Comparison of ENCODE assay signal across 25 cellular contexts in genomic region chr5:69038539-69038938, GRCh38. TPM values are rescaled to one million over a fixed set of nuclear protein-coding genes. Genes with fewer than 3 reads are reported as not detected.
DNase-seq lines count a peak whose midpoint lies in the region; ATAC-seq, FAIRE-seq and TF ChIP-seq lines count a peak whose summit lies in the region.
"Had no signal": no experiment of that assay in that cellular context is flagged by ENCODE, and none has a peak within 500 bp of the region (broad histone marks: within the 10 kb centered on the region; RNA-seq: fewer than 3 reads in every experiment).

No MANE protein-coding gene starts in this region.

- BruUV-seq in HepG2 (replicated peaks; lab: Mats Ljungman, UMichigan) = no TSS peak

- TF ChIP-seq CTCF in HepG2 (CRISPR knock-in tag; IDR thresholded peaks at IDR 0.05) (peak; percentile 23), right lobe of liver (IDR thresholded peaks at IDR 0.05) (no peak)

- H3K9ac ChIP-seq in HepG2 (ENCODE audit: insufficient read depth, low read depth, low read length) = no peak overlapping the region
- H3K9ac ChIP-seq: BLaER1 had no signal

- WGBS in HepG2 (ENCODE audit: low lambda C conversion rate) = 11% methylated on average over 6 of the region's 8 CpGs
- WGBS in right lobe of liver (ENCODE audit: insufficient coverage, low coverage, low lambda C conversion rate, missing lambda C conversion rate) = 86% methylated on average over 6 of the region's 8 CpGs

- H3K4me1 ChIP-seq in HepG2 (ENCODE audit: insufficient read depth, low read length) (peaks cover 16% of the 10 kb centered on the region), right lobe of liver (peaks cover 0 to 3% (median 0%) of the 10 kb centered on the region in 4 donors)
- H3K4me1 ChIP-seq: BLaER1 had no signal

- no peak for FAIRE-seq in HepG2 (lab: Jason Lieb, UNC)
- FAIRE-seq: A204.1, GM12878, GM12892, GM18507 had no signal

- peak overlapping the region in 2 of 3 experiments; percentile 15 to 55; a peak in 3 of 6 replicates for H3K4me3 ChIP-seq in HepG2 (replicated peaks in 1 of 3; ENCODE audit: insufficient read depth in 1 of 3, low read depth in 2 of 3, low read length in 3 of 3)
- no peak overlapping the region for H3K4me3 ChIP-seq in right lobe of liver
- H3K4me3 ChIP-seq: BLaER1, GM12878 had no signal

- H3K36me3 ChIP-seq in HepG2 (replicated peaks in 1 of 2; ENCODE audit: control insufficient read depth in 1 of 2, insufficient read depth in 2 of 2, low read length in 2 of 2) (no peaks in the 10 kb centered on the region), right lobe of liver (no peaks in the 10 kb centered on the region)
- H3K36me3 ChIP-seq: BE2C, BLaER1 had no signal

- H4K20me1 ChIP-seq in HepG2 (ENCODE audit: insufficient read depth, low read length) = no peaks in the 10 kb centered on the region
- H4K20me1 ChIP-seq: BLaER1 had no signal

- no peak for TF ChIP-seq RAD21 in HepG2 (CRISPR knock-in tag; IDR thresholded peaks at IDR 0.05)

- CTCF ChIA-PET in HepG2 (lab: Yijun Ruan, JAX; ENCODE audit: low intra/inter-chr PET ratio, low total read pairs) = no interaction called here

- in situ Hi-C loops in HepG2 (cut with HindIII; ENCODE audit: extremely low pct_ligation_motif_present, low pct_unique_long_range_greater_than_20kb) = no loop called here

- H3K27ac ChIP-seq in HepG2 (ENCODE audit: extremely low read length, insufficient read depth, low read length) = no peak overlapping the region
- H3K27ac ChIP-seq in right lobe of liver = no peak overlapping the region
- H3K27ac ChIP-seq: BLaER1 had no signal

- peak overlapping the region; percentile 83 for H3K4me2 ChIP-seq in HepG2 (ENCODE audit: low read depth, low read length)
- H3K4me2 ChIP-seq: BLaER1 had no signal

- TF ChIP-seq EP300 in HepG2 (IDR thresholded peaks at IDR 0.05; ENCODE audit: low read depth in 2 of 2, low read length in 2 of 2) (no peak), HepG2 (CRISPR knock-in tag; IDR thresholded peaks at IDR 0.05; ENCODE audit: borderline replicate concordance) (no peak)

- H3K9me3 ChIP-seq in HepG2 (ENCODE audit: low read length) (no peaks in the 10 kb centered on the region), right lobe of liver (no peaks in the 10 kb centered on the region)
- H3K9me3 ChIP-seq: BE2C, BLaER1 had no signal

- POLR2A ChIA-PET in HepG2 (lab: Yijun Ruan, JAX) = interaction anchor here (1.0 kb wide), 1 partner anchor 12 kb away, joined by 3 read pairs; no protein-coding TSS in a partner anchor

- H2AFZ ChIP-seq in HepG2 (ENCODE audit: low read length) = peak overlapping the region; percentile 95

- peak; percentile 21 for DNase-seq in HepG2 (ENCODE audit: low spot score)
- no peak for DNase-seq in right lobe of liver
- DNase-seq in MV-4-11 (lab: John Stamatoyannopoulos, UW) = peak; percentile 34
- no peak for DNase-seq in amygdala (lab: John Stamatoyannopoulos, UW)
- DNase-seq: 8988T; ACHN; BE2C; C1 segment of cervical spinal cord; CD4-positive, alpha-beta memory T cell; CD4-positive, CD25-positive, alpha-beta regulatory T cell; CD8-positive, alpha-beta memory T cell; COR-L47; DMS 273 treated with DMSO at 0.1 percent for 48 hours; DMS153; DMS53; DMS79; DND-41; EL; GDM1 had no signal

- intact Hi-C loops in HepG2 (cut with micrococcal nuclease; ENCODE audit: unreplicated experiment) = no loop called here
- intact Hi-C loops in right lobe of liver (cut with DNase I) = no loop called here

- no peaks in the 10 kb centered on the region for H3K27me3 ChIP-seq in HepG2 (ENCODE audit: control insufficient read depth in 1 of 2, insufficient read depth in 2 of 2, low read length in 2 of 2)
- no peaks in the 10 kb centered on the region for H3K27me3 ChIP-seq in right lobe of liver
- H3K27me3 ChIP-seq: BE2C, BLaER1 had no signal

- ATAC-seq in HepG2 (peak; percentile 81), right lobe of liver (no peak), GM21390 (IDR thresholded peaks at IDR 0.05; ENCODE audit: unreplicated experiment) (no peak)
- ATAC-seq: GM12878 had no signal

- H3K79me2 ChIP-seq in HepG2 (ENCODE audit: insufficient read depth, low read length) = no peaks in the 10 kb centered on the region

- TF ChIP-seq POLR2A in HepG2 (IDR thresholded peaks at IDR 0.05; ENCODE audit: insufficient read depth in 1 of 2, low read depth in 2 of 2, low read length in 2 of 2) (no peak), right lobe of liver (IDR thresholded peaks at IDR 0.05) (no peak)

TF ChIP-seq in HepG2, 621 proteins besides CTCF, POLR2A, EP300 and RAD21 (continues in another document):
- TF ChIP-seq ZNF552 (CRISPR knock-in tag; IDR thresholded peaks at IDR 0.05; ENCODE audit: borderline replicate concordance) (no peak), ZNF776 (CRISPR knock-in tag; IDR thresholded peaks at IDR 0.05) (no peak), ZFP37 (CRISPR knock-in tag; IDR thresholded peaks at IDR 0.05; ENCODE audit: borderline replicate concordance) (no peak), MYNN (CRISPR knock-in tag; IDR thresholded peaks at IDR 0.05; ENCODE audit: low read depth) (no peak), CEBPB (IDR thresholded peaks at IDR 0.05; ENCODE audit: borderline replicate concordance, low read depth, low read length) (peak; percentile 54; the same call in 1 of the 2 replicates), SCMH1 (CRISPR knock-in tag; IDR thresholded peaks at IDR 0.05; ENCODE audit: borderline replicate concordance) (no peak), ZNF292 (CRISPR knock-in tag; IDR thresholded peaks at IDR 0.05; ENCODE audit: borderline replicate concordance, low read depth) (0 out of 2 replicates have a peak, but pooled peaks have one; percentile 27), ZNF580 (CRISPR knock-in tag; IDR thresholded peaks at IDR 0.05; ENCODE audit: borderline replicate concordance, low read depth) (no peak), ZNF556 (CRISPR knock-in tag; IDR thresholded peaks at IDR 0.05; ENCODE audit: borderline replicate concordance) (no peak), SMC3 (IDR thresholded peaks at IDR 0.05; ENCODE audit: low read length) (no peak)

RNA-seq across cellular contexts. Expression of gene SLC30A5, which starts 55.3 kb away (rescaled TPM):
- total RNA-seq in HepG2 (2016; rRNA removed; fragmentation: Illumina TruSeq; extraction: Trizol) = 38.0 and 53.6 TPM in 2 replicates
- 31.6 and 34.5 TPM in 2 replicates for total RNA-seq in HepG2 (2016; cell fraction: cytosol; rRNA removed; fragmentation: Illumina TruSeq; extraction: Trizol; ENCODE audit: low read depth)
- total RNA-seq in HepG2 (2016; cell fraction: insoluble cytoplasmic fraction; rRNA removed; fragmentation: Illumina TruSeq; extraction: Trizol) = 30.3 and 45.5 TPM in 2 replicates
- total RNA-seq in HepG2 (2016; cell fraction: membrane; rRNA removed; fragmentation: Illumina TruSeq; extraction: Trizol) = 49.5 and 53.4 TPM in 2 replicates
- total RNA-seq in HepG2 (2016; cell fraction: nucleus; rRNA removed; fragmentation: Illumina TruSeq; extraction: Trizol) = 45.0 and 49.8 TPM in 2 replicates
- 40.7 and 46.0 TPM in 2 replicates for polyA plus RNA-seq in HepG2 (2011; rRNA removed)
- polyA plus RNA-seq in HepG2 (2011; cell fraction: cytosol; rRNA removed) = 20.8 and 26.3 TPM in 2 replicates
- 12.8 and 20.0 TPM in 2 replicates for polyA plus RNA-seq in HepG2 (2011; cell fraction: nucleus; rRNA removed)
- polyA plus RNA-seq in HepG2 (2012) = 20.2 and 28.1 TPM in 2 replicates
- 41.7 and 42.9 TPM in 2 replicates for polyA plus RNA-seq in HepG2 (2016; cell fraction: cytosol; fragmentation: Illumina TruSeq; extraction: Trizol; ENCODE audit: low read depth)
- polyA plus RNA-seq in HepG2 (2016; cell fraction: insoluble cytoplasmic fraction; fragmentation: Illumina TruSeq; extraction: Trizol; ENCODE audit: low read depth) = 33.4 and 37.3 TPM in 2 replicates
- 52.5 and 54.7 TPM in 2 replicates for polyA plus RNA-seq in HepG2 (2016; cell fraction: membrane; fragmentation: Illumina TruSeq; extraction: Trizol; ENCODE audit: low read depth)
- polyA plus RNA-seq in HepG2 (2016; cell fraction: nucleus; fragmentation: Illumina TruSeq; extraction: Trizol; ENCODE audit: insufficient read depth, low read depth) = 77.8 and 87.7 TPM in 2 replicates
- 145 and 157 TPM in 2 replicates for polyA minus RNA-seq in HepG2 (2011; rRNA and poly(A)+ RNA removed; ENCODE audit: low replicate concordance)
- 35.9 and 43.9 TPM in 2 replicates for polyA minus RNA-seq in HepG2 (2011; cell fraction: cytosol; rRNA and poly(A)+ RNA removed)
- polyA minus RNA-seq in HepG2 (2011; cell fraction: nucleus; rRNA and poly(A)+ RNA removed) = 20.1 and 27.8 TPM in 2 replicates
- total RNA-seq in right lobe of liver = 10 to 100 TPM; 18.7 to 29.4 (median 23.4) TPM

Comparison
In these comparisons a context has a peak if more than half of its experiments do, and no peak if none do; other contexts are left out.
1. DNase-seq: peak in HepG2 (single experiment) and MV-4-11 (single experiment); none in right lobe of liver (0 of 3) and amygdala (0 of 56).
2. H3K4me3 ChIP-seq: peak in HepG2 (2 of 3); none in right lobe of liver (0 of 3).